Comparison of ENCODE assay signal across 9 cellular contexts in the genomic region with DNA sequence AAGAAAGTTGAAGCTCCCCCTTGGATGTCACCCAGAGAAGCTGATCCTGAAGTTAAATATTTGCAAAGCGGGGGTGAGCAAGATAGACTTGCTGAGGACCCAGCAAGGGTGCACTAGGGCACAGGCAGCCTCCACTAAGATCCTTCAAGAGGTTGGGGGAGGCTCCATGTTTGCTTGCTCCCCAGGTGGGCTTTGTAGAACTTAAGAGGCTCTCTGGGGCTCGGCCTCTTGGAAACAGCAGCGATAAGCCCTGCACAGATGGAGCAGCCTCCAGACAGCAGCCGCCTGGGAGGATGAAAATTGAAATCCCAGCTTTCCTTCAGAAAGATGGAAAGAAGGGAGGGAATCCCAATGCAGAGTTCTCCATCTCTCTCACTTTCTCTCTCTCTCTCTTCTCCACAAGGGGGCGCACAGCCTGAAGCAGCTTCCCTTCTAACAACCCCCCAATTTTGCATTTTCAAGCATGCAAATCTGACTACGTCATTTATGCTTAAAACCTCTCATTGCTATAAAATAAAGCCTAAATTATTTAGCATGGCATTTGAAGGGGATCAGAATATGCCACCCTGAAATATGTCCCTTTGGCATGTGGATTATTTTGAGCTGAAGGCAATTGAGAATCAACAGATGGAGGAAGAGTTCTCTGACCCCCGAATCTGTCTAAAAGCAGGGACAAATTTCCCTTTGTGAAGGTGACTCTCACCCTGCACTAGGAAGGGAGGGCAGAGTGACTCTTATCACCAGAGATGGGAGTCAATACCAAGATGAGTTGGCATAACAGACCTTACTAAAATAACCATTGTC.
A peak's percentile ranks its signal among the peaks of the same experiment; 100 is the strongest.
DNase-seq lines count a peak whose midpoint lies in the region; ATAC-seq and TF ChIP-seq lines count a peak whose summit lies in the region.
"Had no signal": no experiment of that assay in that cellular context is flagged by ENCODE, and none has a peak within 500 bp of the region (broad histone marks: within the 10 kb centered on the region; RNA-seq: fewer than 3 reads in every experiment).

No MANE protein-coding gene starts in this region.

- DNase-seq in NCI-H146 (lab: John Stamatoyannopoulos, UW) (peak; percentile 48), NCI-H146 treated with DMSO at 0.1 percent for 48 hours (lab: John Stamatoyannopoulos, UW; ENCODE audit: unreplicated experiment) (no peak), lung microvascular endothelial cell (ENCODE audit: low read depth in 2 of 2) (peak; percentile 8 to 14), hippocampal formation (lab: John Stamatoyannopoulos, UW) (no peak), NCI-H1048 (lab: John Stamatoyannopoulos, UW) (no peak)

- peak; percentile 69 for ATAC-seq in HG03432 (IDR thresholded peaks at IDR 0.05; ENCODE audit: unreplicated experiment)
- ATAC-seq in HG03097 (IDR thresholded peaks at IDR 0.05; ENCODE audit: low FRiP score, unreplicated experiment), result no peak

- no peak overlapping the region for H3K27ac ChIP-seq in VCaP
- H3K27ac ChIP-seq: BLaER1 had no signal

- TF ChIP-seq CTCF in VCaP (conservative IDR thresholded peaks at IDR 0.05), result peak; percentile 76

Comparison
In these comparisons a context has a peak if more than half of its experiments do, and no peak if none do; other contexts are left out.
1. DNase-seq: peak in NCI-H146 (single experiment) and lung microvascular endothelial cell (2 of 2); none in NCI-H146 treated with DMSO at 0.1 percent for 48 hours (single experiment), hippocampal formation (0 of 2) and NCI-H1048 (single experiment).